10 cellular contexts compared by ENCODE assay signal in genomic region chr12:10612110-10612509, GRCh38. TPM values are rescaled to one million over a fixed set of nuclear protein-coding genes. Genes with fewer than 3 reads are reported as not detected.
A peak's percentile ranks its signal among the peaks of the same experiment; 100 is the strongest.
DNase-seq lines count a peak whose midpoint lies in the region; ATAC-seq and TF ChIP-seq lines count a peak whose summit lies in the region.
"Had no signal": no experiment of that assay in that cellular context is flagged by ENCODE, and none has a peak within 500 bp of the region (broad histone marks: within the 10 kb centered on the region; RNA-seq: fewer than 3 reads in every experiment).

No MANE protein-coding gene starts in this region.

- peaks cover 33% of the 10 kb centered on the region for H3K36me3 ChIP-seq in iPS-18a (ENCODE audit: control insufficient read depth, low read depth, low read length)
- peaks cover 8 to 25% (median 20%) of the 10 kb centered on the region in 5 donors for H3K36me3 ChIP-seq in subcutaneous abdominal adipose tissue (ENCODE audit: control insufficient read depth in 5 of 5, insufficient read depth in 5 of 5, low read length in 5 of 5)

- peaks cover 9 to 29% of the 10 kb centered on the region in 2 donors for H3K36me3 Mint-ChIP-seq in activated T-cell treated with anti-CD3 and anti-CD28 coated beads, Interleukin-2, amount 50 U/mL, for 72 hours (ENCODE audit: insufficient read depth in 2 of 2)
- peaks cover 50% of the 10 kb centered on the region for H3K36me3 Mint-ChIP-seq in WTC11

- peaks cover 30% of the 10 kb centered on the region for H3K4me1 Mint-ChIP-seq in activated T-cell treated with anti-CD3 and anti-CD28 coated beads, Interleukin-2, amount 50 U/mL, for 72 hours (ENCODE audit: low read depth)
- H3K4me1 Mint-ChIP-seq in WTC11 = peaks cover 16% of the 10 kb centered on the region

- ATAC-seq in activated T-cell treated with anti-CD3 and anti-CD28 coated beads, Interleukin-2, amount 50 U/mL, for 72 hours (replicated peaks in 1 of 2) = no peak
- ATAC-seq in WTC11 (no peak), GM21619 (IDR thresholded peaks at IDR 0.05; ENCODE audit: unreplicated experiment) (no peak)

- POLR2A ChIA-PET in WTC11 (lab: Charles Lee) = no interaction called here

- H3K4me1 ChIP-seq in iPS-18a (ENCODE audit: control insufficient read depth, low read depth, low read length) (no peaks in the 10 kb centered on the region), subcutaneous abdominal adipose tissue (ENCODE audit: control insufficient read depth in 5 of 5, insufficient read depth in 5 of 5, low read length in 5 of 5) (peaks cover 3 to 20% (median 19%) of the 10 kb centered on the region in 5 donors)

- no peaks in the 10 kb centered on the region for H3K9me3 ChIP-seq in iPS-18a (ENCODE audit: control insufficient read depth, low read depth, low read length)
- H3K9me3 ChIP-seq in subcutaneous abdominal adipose tissue (ENCODE audit: control insufficient read depth in 5 of 5, low read length in 5 of 5) = no peaks in the 10 kb centered on the region

- H3K27me3 ChIP-seq in iPS-18a (ENCODE audit: control insufficient read depth, insufficient read depth, low read length) (no peaks in the 10 kb centered on the region), subcutaneous abdominal adipose tissue (ENCODE audit: control insufficient read depth in 5 of 5, insufficient read depth in 4 of 5, low read length in 5 of 5) (no peaks in the 10 kb centered on the region)

- H3K9ac ChIP-seq in iPS-18a (ENCODE audit: low read length) (peak overlapping the region; percentile 100), subcutaneous abdominal adipose tissue (ENCODE audit: low read length in 5 of 5) (peak overlapping the region in 3 of 5 donors; percentile 96 to 98 (median 96))

- no peak for DNase-seq in activated T-cell treated with anti-CD3 and anti-CD28 coated beads, Interleukin-2, amount 50 U/mL, for 72 hours
- DNase-seq in activated T-cell treated with anti-CD3 and anti-CD28 coated beads, Interleukin-2, amount 50 U/mL, for 1 hour = no peak
- DNase-seq in WTC11 (ENCODE audit: low spot score) (no peak), NOMO-1 treated with DMSO at 0.1 percent for 48 hours (lab: John Stamatoyannopoulos, UW; ENCODE audit: unreplicated experiment) (no peak), cerebellar cortex (ENCODE audit: low spot score) (no peak)
- DNase-seq: activated CD8-positive, alpha-beta memory T cell treated with anti-CD3 and anti-CD28 coated beads for 24 hours; NCI-H1930 had no signal

- no peak overlapping the region for H3K27ac ChIP-seq in iPS-18a (ENCODE audit: low read length)
- H3K27ac ChIP-seq in subcutaneous abdominal adipose tissue (ENCODE audit: low read depth, low read length) = no peak overlapping the region

- peak overlapping the region; percentile 99 to 100 for H3K4me3 Mint-ChIP-seq in activated T-cell treated with anti-CD3 and anti-CD28 coated beads, Interleukin-2, amount 50 U/mL, for 72 hours
- peak overlapping the region; percentile 100 for H3K4me3 Mint-ChIP-seq in WTC11

- H3K27ac Mint-ChIP-seq in activated T-cell treated with anti-CD3 and anti-CD28 coated beads, Interleukin-2, amount 50 U/mL, for 72 hours = peak overlapping the region; percentile 100
- peak overlapping the region; percentile 100; the same call in 1 of the 2 replicates for H3K27ac Mint-ChIP-seq in WTC11

- H3K27me3 Mint-ChIP-seq in activated T-cell treated with anti-CD3 and anti-CD28 coated beads, Interleukin-2, amount 50 U/mL, for 72 hours (ENCODE audit: low read depth) = peaks cover 5% of the 10 kb centered on the region
- H3K27me3 Mint-ChIP-seq in WTC11 (ENCODE audit: low read depth) = no peaks in the 10 kb centered on the region; the same call in 1 of the 2 replicates

- H3K4me3 ChIP-seq in iPS-18a (ENCODE audit: low read length) (peak overlapping the region; percentile 99), subcutaneous abdominal adipose tissue (ENCODE audit: low read depth in 1 of 5, low read length in 5 of 5) (peak overlapping the region; percentile 82 to 97 (median 92))

- H3K9me3 Mint-ChIP-seq in activated T-cell treated with anti-CD3 and anti-CD28 coated beads, Interleukin-2, amount 50 U/mL, for 72 hours = no peaks in the 10 kb centered on the region
- H3K9me3 Mint-ChIP-seq in WTC11 = no peaks in the 10 kb centered on the region; the same call in 1 of the 2 replicates

- no peak for TF ChIP-seq CTCF in WTC11 (IDR thresholded peaks at IDR 0.05)

- CTCF ChIA-PET in WTC11 (lab: Charles Lee) = no interaction called here

TF ChIP-seq in WTC11, 78 proteins besides CTCF, POLR2A, EP300 and RAD21 (continues in another document):
- TF ChIP-seq, protein P1, sequence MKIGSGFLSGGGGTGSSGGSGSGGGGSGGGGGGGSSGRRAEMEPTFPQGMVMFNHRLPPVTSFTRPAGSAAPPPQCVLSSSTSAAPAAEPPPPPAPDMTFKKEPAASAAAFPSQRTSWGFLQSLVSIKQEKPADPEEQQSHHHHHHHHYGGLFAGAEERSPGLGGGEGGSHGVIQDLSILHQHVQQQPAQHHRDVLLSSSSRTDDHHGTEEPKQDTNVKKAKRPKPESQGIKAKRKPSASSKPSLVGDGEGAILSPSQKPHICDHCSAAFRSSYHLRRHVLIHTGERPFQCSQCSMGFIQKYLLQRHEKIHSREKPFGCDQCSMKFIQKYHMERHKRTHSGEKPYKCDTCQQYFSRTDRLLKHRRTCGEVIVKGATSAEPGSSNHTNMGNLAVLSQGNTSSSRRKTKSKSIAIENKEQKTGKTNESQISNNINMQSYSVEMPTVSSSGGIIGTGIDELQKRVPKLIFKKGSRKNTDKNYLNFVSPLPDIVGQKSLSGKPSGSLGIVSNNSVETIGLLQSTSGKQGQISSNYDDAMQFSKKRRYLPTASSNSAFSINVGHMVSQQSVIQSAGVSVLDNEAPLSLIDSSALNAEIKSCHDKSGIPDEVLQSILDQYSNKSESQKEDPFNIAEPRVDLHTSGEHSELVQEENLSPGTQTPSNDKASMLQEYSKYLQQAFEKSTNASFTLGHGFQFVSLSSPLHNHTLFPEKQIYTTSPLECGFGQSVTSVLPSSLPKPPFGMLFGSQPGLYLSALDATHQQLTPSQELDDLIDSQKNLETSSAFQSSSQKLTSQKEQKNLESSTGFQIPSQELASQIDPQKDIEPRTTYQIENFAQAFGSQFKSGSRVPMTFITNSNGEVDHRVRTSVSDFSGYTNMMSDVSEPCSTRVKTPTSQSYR (CRISPR knock-in tag; IDR thresholded peaks at IDR 0.05) = no peak
- TF ChIP-seq ZNF423 (CRISPR knock-in tag; IDR thresholded peaks at IDR 0.05) = no peak
- TF ChIP-seq AFF4 (CRISPR knock-in tag; IDR thresholded peaks at IDR 0.05; ENCODE audit: borderline replicate concordance) = no peak
- no peak for TF ChIP-seq ATF3 (CRISPR knock-in tag; conservative IDR thresholded peaks at IDR 0.05)
- TF ChIP-seq HMGXB4 (CRISPR knock-in tag; IDR thresholded peaks at IDR 0.05) = no peak
- TF ChIP-seq ZNF121 (CRISPR knock-in tag; IDR thresholded peaks at IDR 0.05) = no peak
- no peak for TF ChIP-seq PRRX2 (CRISPR knock-in tag; IDR thresholded peaks at IDR 0.05)
- TF ChIP-seq, protein P2, sequence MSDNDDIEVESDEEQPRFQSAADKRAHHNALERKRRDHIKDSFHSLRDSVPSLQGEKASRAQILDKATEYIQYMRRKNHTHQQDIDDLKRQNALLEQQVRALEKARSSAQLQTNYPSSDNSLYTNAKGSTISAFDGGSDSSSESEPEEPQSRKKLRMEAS (CRISPR knock-in tag; IDR thresholded peaks at IDR 0.05) = no peak

RNA-seq across cellular contexts. Expression of gene MAGOHB, which starts 1.3 kb away (rescaled TPM):
- total RNA-seq in activated T-cell treated with anti-CD3 and anti-CD28 coated beads, Interleukin-2, amount 50 U/mL, for 72 hours = 10 to 100 TPM; 42.7 to 52.5 TPM
- total RNA-seq in WTC11 (2021) = 36.1 to 37.0 TPM (median 36.8 TPM) in 3 replicates
